ENCODE assay signal across 1 cellular context in genomic region chr5:93681432-93681831, GRCh38.
TF ChIP-seq lines count a peak whose summit lies in the region.

No MANE protein-coding gene starts in this region.

TF ChIP-seq in GM23338, 12 proteins besides CTCF, POLR2A, EP300 and RAD21 (continued from another document):
- TF ChIP-seq STAT1 (IDR thresholded peaks at IDR 0.05; ENCODE audit: unreplicated experiment): no peak
- TF ChIP-seq POLR2AphosphoS5 (IDR thresholded peaks at IDR 0.05; ENCODE audit: low read depth): no peak
- TF ChIP-seq EZH2 (IDR thresholded peaks at IDR 0.05; ENCODE audit: low read depth, unreplicated experiment): no peak
- TF ChIP-seq JUNB (IDR thresholded peaks at IDR 0.05; ENCODE audit: unreplicated experiment): no peak
TF ChIP-seq in GM23338: peak in this region for 0.
